8 cellular contexts compared by ENCODE assay signal in the genomic region with DNA sequence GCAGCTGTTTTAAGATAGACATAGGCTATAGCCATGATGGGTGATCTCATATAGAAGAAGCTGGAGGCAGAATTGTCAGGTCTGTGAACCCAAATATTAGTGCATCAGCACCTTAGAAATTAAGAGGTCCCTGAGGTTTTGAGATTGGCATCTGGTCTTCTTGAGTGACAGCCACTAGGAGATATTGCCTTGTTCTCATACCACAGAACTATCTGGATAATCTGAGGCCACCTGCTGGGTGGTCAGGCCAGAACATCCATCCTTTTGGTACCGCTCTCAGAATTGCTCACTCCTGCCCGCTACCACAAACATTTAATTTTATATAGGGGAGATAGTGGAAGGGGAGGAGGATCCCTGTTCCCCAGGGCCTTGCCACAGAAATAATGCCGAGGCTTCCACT.
DNase-seq lines count a peak whose midpoint lies in the region; ATAC-seq, FAIRE-seq and TF ChIP-seq lines count a peak whose summit lies in the region.

No MANE protein-coding gene starts in this region.

- H3K27me3 ChIP-seq in Karpas-422 (ENCODE audit: low read length), result no peaks in the 10 kb centered on the region
- no peaks in the 10 kb centered on the region for H3K27me3 ChIP-seq in colonic mucosa

- TF ChIP-seq CTCF in GM13977 (IDR thresholded peaks at IDR 0.05; ENCODE audit: extremely low read depth, insufficient read depth, missing control alignments) (peak; percentile 41), colonic mucosa (IDR thresholded peaks at IDR 0.05) (peak; percentile 31)

- H3K4me1 ChIP-seq in Karpas-422 (ENCODE audit: low read length), result peaks cover 5% of the 10 kb centered on the region; the same call in 1 of the 2 replicates
- H3K4me1 ChIP-seq in colonic mucosa, result no peaks in the 10 kb centered on the region

- no peak overlapping the region for H2AFZ ChIP-seq in Karpas-422 (ENCODE audit: low read length)

- no peak for ATAC-seq in HG02970 (IDR thresholded peaks at IDR 0.05; ENCODE audit: low FRiP score, unreplicated experiment)

- H3K36me3 ChIP-seq in Karpas-422 (ENCODE audit: insufficient read depth, low read length), result no peaks in the 10 kb centered on the region
- H3K36me3 ChIP-seq in colonic mucosa, result no peaks in the 10 kb centered on the region

- H3K4me2 ChIP-seq in Karpas-422 (ENCODE audit: low read depth, low read length, poor library complexity, severe bottlenecking), result no peak overlapping the region

- H3K27ac ChIP-seq in Karpas-422 (ENCODE audit: low read length), result no peak overlapping the region
- no peak overlapping the region for H3K27ac ChIP-seq in colonic mucosa

- no peaks in the 10 kb centered on the region for H4K20me1 ChIP-seq in Karpas-422 (ENCODE audit: insufficient read depth, low read depth, low read length)

- no peak overlapping the region for H3K9ac ChIP-seq in Karpas-422 (ENCODE audit: low read length)
- H3K9ac ChIP-seq in colonic mucosa (ENCODE audit: low read depth in 2 of 2, low read length in 2 of 2), result no peak overlapping the region

- H3K4me3 ChIP-seq in Karpas-422 (ENCODE audit: low read length), result no peak overlapping the region
- no peak overlapping the region for H3K4me3 ChIP-seq in colonic mucosa

- no peaks in the 10 kb centered on the region for H3K79me2 ChIP-seq in Karpas-422 (ENCODE audit: low read length)

- FAIRE-seq in frontal cortex (lab: Jason Lieb, UNC), result no peak

- DNase-seq in GM13977 (ENCODE audit: low spot score), result peak; percentile 30
- DNase-seq in Karpas-422, result peak; percentile 46
- peak; percentile 41 for DNase-seq in colonic mucosa
- peak; percentile 58 for DNase-seq in renal cortical epithelial cell (ENCODE audit: low read depth)
- no peak for DNase-seq in GM19240 (ENCODE audit: insufficient read length, low spot score)
- DNase-seq in frontal cortex (ENCODE audit: low spot score in 2 of 2), result no peak
- DNase-seq in NCI-H774 (lab: John Stamatoyannopoulos, UW), result no peak

- in situ Hi-C loops in GM13977 (cut with MboI; ENCODE audit: low pct_unique_long_range_greater_than_20kb, low sequenced_read_pairs, unreplicated experiment), result loop anchor here (10.0 kb wide), 1 partner anchor 539 kb away; the partner anchor contains the start of gene RPL24

- intact Hi-C loops in colonic mucosa (cut with DNase I), result loop anchor here (2.0 to 10.0 kb wide), 3 partner anchors 349 to 519 kb away; no protein-coding TSS in a partner anchor

- H3K9me3 ChIP-seq in Karpas-422 (ENCODE audit: low read length) (no peaks in the 10 kb centered on the region), colonic mucosa (no peaks in the 10 kb centered on the region)

- no peaks in the 10 kb centered on the region for H3K9me2 ChIP-seq in Karpas-422 (replicated peaks; ENCODE audit: insufficient read depth, low read length)

Comparison
In these comparisons a context has a peak if more than half of its experiments do, and no peak if none do; other contexts are left out.
1. DNase-seq: peak in GM13977 (single experiment), Karpas-422 (single experiment), colonic mucosa (single experiment) and renal cortical epithelial cell (single experiment); none in GM19240 (single experiment), frontal cortex (0 of 2) and NCI-H774 (single experiment).